8 cellular contexts compared by ENCODE assay signal in the genomic region with DNA sequence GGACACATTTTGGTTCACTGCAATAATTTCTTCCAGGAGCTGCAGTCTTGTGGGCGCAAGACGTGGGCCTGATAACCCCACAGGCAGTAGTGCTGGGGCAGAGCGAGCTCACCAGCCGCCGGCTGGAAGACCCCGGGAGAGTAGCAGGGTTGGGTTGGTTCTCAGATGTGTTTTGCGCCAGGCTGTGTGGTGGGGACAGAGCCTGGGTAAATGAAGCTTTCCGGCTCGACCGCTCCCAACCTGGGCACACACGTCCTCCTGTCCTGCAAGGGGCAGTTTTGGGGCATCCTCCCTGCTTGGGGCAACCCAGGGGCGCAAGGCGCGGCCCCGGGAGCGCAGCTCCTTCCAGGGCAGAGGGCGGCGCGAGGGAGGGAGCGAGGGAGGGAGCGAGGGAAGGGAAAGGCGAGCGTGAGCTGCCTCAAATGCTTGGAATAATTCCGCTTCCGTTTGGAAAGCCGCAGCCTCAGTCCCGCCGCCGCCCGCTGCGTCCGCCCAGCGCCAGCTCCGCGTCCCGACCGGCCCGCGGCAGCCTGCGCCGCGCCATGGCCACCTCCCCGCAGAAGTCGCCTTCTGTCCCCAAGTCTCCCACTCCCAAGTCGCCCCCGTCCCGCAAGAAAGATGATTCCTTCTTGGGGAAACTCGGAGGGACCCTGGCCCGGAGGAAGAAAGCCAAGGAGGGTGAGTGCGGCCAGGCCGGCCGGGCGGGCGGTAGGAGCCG. TPM values are rescaled to one million over a fixed set of nuclear protein-coding genes. Genes with fewer than 3 reads are reported as not detected.
A peak's percentile ranks its signal among the peaks of the same experiment; 100 is the strongest.
DNase-seq lines count a peak whose midpoint lies in the region; ATAC-seq and TF ChIP-seq lines count a peak whose summit lies in the region.

TSS of gene PARVA (plus strand) at position 466 of the 718 bp plus-strand sequence. CDS start at position 543, 77 bp downstream.

- POLR2A ChIA-PET in PC-9 (lab: Charles Lee; ENCODE audit: unreplicated experiment) = interaction anchor here (0.6 kb wide), 2 partner anchors 301 to 542 kb away, joined by 4 to 5 read pairs; no protein-coding TSS in a partner anchor

- H3K9me2 ChIP-seq in PC-9 (ENCODE audit: insufficient read depth) = no peaks in the 10 kb centered on the region

- TF ChIP-seq EP300 in suprapubic skin (IDR thresholded peaks at IDR 0.05) = no peak

- H2AFZ ChIP-seq in PC-9 = peak within 1 kb of the TSS; percentile 94

- TF ChIP-seq CTCF in PC-9 (conservative IDR thresholded peaks at IDR 0.05) (no peak), suprapubic skin (IDR thresholded peaks at IDR 0.05) (no peak)

- H3K27me3 ChIP-seq in PC-9 (ENCODE audit: insufficient read depth, low read depth) (no peaks in the 10 kb centered on the region), suprapubic skin (no peaks in the 10 kb centered on the region)

- peak within 1 kb of the TSS; percentile 91 for H3K4me2 ChIP-seq in PC-9

- peak within 1 kb of the TSS; percentile 66 for H3K27ac ChIP-seq in PC-9
- H3K27ac ChIP-seq in suprapubic skin = peak within 1 kb of the TSS; percentile 91

- H3K36me3 ChIP-seq in PC-9 (ENCODE audit: low read depth) (no peaks in the 10 kb centered on the region), suprapubic skin (no peaks in the 10 kb centered on the region)

- no peaks in the 10 kb centered on the region; the same call in 1 of the 2 replicates for H3K4me1 ChIP-seq in PC-9 (replicated peaks; ENCODE audit: insufficient read depth)
- H3K4me1 ChIP-seq in suprapubic skin = peaks cover 4% of the 10 kb centered on the region

- ATAC-seq in left colon (peak; percentile 80), HG03439 (IDR thresholded peaks at IDR 0.05; ENCODE audit: unreplicated experiment) (no peak), HG03469 (IDR thresholded peaks at IDR 0.05; ENCODE audit: unreplicated experiment) (no peak)

- H3F3A ChIP-seq in PC-9 (ENCODE audit: insufficient read depth, low read depth) = peaks cover 10% of the 10 kb centered on the region; the same call in 1 of the 2 replicates

- H3K9me3 ChIP-seq in PC-9 (ENCODE audit: insufficient read depth, low read depth) (no peaks in the 10 kb centered on the region), suprapubic skin (no peaks in the 10 kb centered on the region)

- 8% methylated on average over 41 of the region's 55 CpGs for WGBS in suprapubic skin

- H3K4me3 ChIP-seq in PC-9 (peak within 1 kb of the TSS; percentile 74), suprapubic skin (peak within 1 kb of the TSS; percentile 65)

- CTCF ChIA-PET in PC-9 (lab: Charles Lee) = interaction anchor here (0.6 to 0.7 kb wide), 2 partner anchors 90 to 303 kb away, joined by 3 to 4 read pairs; no protein-coding TSS in a partner anchor

- H4K20me1 ChIP-seq in PC-9 (ENCODE audit: insufficient read depth) = no peaks in the 10 kb centered on the region

- TF ChIP-seq POLR2A in suprapubic skin (IDR thresholded peaks at IDR 0.05) = peak in 1 of 2 donors; percentile 47

- intact Hi-C loops in PC-9 (cut with micrococcal nuclease; ENCODE audit: unreplicated experiment) = no loop called here
- intact Hi-C loops in left colon (cut with DNase I, micrococcal nuclease) = no loop called here

- BruUV-seq in PC-9 (replicated peaks; lab: Mats Ljungman, UMichigan) = no TSS peak

- H3K79me2 ChIP-seq in PC-9 (ENCODE audit: low read depth) = peaks cover 7% of the 10 kb centered on the region; the same call in 1 of the 2 replicates

- DNase-seq in GM03348 (ENCODE audit: low spot score) (peak; percentile 89), PC-9 (peak; percentile 43 to 66), dermis blood vessel endothelial cell (peak; percentile 79), left colon (peak; percentile 71 to 78), suprapubic skin (ENCODE audit: low spot score in 2 of 2) (peak; percentile 81 to 88)
- no peak for DNase-seq in activated CD8-positive, alpha-beta memory T cell treated with anti-CD3 and anti-CD28 coated beads for 24 hours

RNA-seq across cellular contexts. Expression of gene PARVA, which starts in this region (rescaled TPM):
- 31.5 and 41.2 TPM in 2 replicates for total RNA-seq in PC-9 (2021)
- 25.5 and 41.7 TPM in 2 replicates for total RNA-seq in dermis blood vessel endothelial cell
- 10 to 100 TPM; 55.3 to 70.4 TPM for total RNA-seq in left colon
- 10 to 100 TPM; 16.7 to 26.2 (median 21.4) TPM for total RNA-seq in suprapubic skin
